Comparison of ENCODE assay signal across 8 cellular contexts in the genomic region with DNA sequence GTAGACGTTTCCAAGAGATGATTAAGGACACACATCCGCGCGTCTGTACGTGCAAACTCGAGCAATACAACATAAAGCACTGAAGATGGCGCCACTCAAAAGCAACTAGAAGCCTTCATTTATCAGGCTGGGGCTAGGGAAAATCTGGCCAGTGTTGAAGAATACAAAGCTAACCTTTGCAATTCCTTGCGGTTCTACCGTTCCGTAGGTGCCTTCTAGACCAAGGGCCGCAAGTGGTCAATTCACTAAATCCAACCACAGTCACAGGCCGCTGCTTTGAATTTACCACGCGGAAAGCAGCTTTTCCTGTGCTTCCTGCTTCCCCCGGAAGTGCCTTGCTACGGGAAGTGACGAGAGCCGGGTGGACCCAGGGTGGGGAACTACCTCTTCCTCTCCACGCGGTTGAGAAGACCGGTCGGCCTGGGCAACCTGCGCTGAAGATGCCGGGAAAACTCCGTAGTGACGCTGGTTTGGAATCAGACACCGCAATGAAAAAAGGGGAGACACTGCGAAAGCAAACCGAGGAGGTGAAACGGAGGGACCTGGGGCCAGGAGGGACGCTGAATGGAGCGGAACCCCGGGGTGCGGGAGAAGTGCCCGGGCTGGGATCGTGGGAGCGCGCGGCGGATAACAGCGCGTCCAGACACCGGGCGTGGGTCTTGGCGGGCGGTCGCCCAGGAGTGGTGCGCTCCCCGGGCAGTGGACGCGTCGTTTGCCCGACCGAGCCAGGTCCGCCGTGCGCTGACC. TPM values are rescaled to one million over a fixed set of nuclear protein-coding genes. Genes with fewer than 3 reads are reported as not detected.
DNase-seq lines count a peak whose midpoint lies in the region; ATAC-seq and TF ChIP-seq lines count a peak whose summit lies in the region.

DDX21 (plus strand) TSS at position 385 of the 747 bp plus-strand sequence; CDS start at position 441, 56 bp downstream.

- peak within 1 kb of the TSS; percentile 87 to 97 (median 92) for H3K4me3 ChIP-seq in liver (ENCODE audit: low read depth in 1 of 3, low read length in 3 of 3)

- peak within 1 kb of the TSS; percentile 98 to 99 for H3K27ac ChIP-seq in liver (ENCODE audit: low read depth in 1 of 2, low read length in 2 of 2)

- peak; percentile 95 for DNase-seq in CD1c-positive myeloid dendritic cell (ENCODE audit: extremely low spot score)
- peak; percentile 89 for DNase-seq in NCI-H748 (lab: John Stamatoyannopoulos, UW; ENCODE audit: unreplicated experiment)
- DNase-seq in activated CD4-positive, alpha-beta T cell treated with anti-CD3 and anti-CD28 coated beads, Interleukin-2, amount 50 U/mL, for 24 hours (ENCODE audit: low read depth in 1 of 2, low spot score in 1 of 2), result peak; percentile 79 to 90
- DNase-seq in dermis blood vessel endothelial cell, result peak; percentile 95
- peak; percentile 92 for DNase-seq in stimulated activated CD4-positive, alpha-beta T cell treated with anti-CD3 and anti-CD28 coated beads, Interleukin-4, amount 100 ng/mL, for 24 hours

- H3K27me3 ChIP-seq in liver (ENCODE audit: control insufficient read depth in 4 of 4, insufficient read depth in 4 of 4, low read length in 3 of 4), result no peaks in the 10 kb centered on the region

- TF ChIP-seq CTCF in liver (IDR thresholded peaks at IDR 0.05; ENCODE audit: low read depth, low read length, missing input control), result peak; percentile 24

- no peaks in the 10 kb centered on the region for H3K9me3 ChIP-seq in liver (ENCODE audit: control insufficient read depth in 4 of 4, low read length in 3 of 4)

- under 1% methylated on average over 57 of the region's 57 CpGs for WGBS in liver

- H3K36me3 ChIP-seq in liver (ENCODE audit: control insufficient read depth in 4 of 4, insufficient read depth in 3 of 4, low read depth in 1 of 4, low read length in 3 of 4), result peaks cover under 1 to 9% (median 6%) of the 10 kb centered on the region in 4 donors

- ATAC-seq in GM19372 (IDR thresholded peaks at IDR 0.05; ENCODE audit: low read depth, unreplicated experiment) (peak; percentile 74), HG03558 (IDR thresholded peaks at IDR 0.05; ENCODE audit: extremely low read depth, unreplicated experiment) (peak; percentile 49)

- peak within 1 kb of the TSS; percentile 83 to 90 for H3K9ac ChIP-seq in liver (ENCODE audit: low read depth in 1 of 2, low read length in 2 of 2)

- TF ChIP-seq RAD21 in liver (IDR thresholded peaks at IDR 0.05), result peak; percentile 57 to 58

- H3K4me1 ChIP-seq in liver (ENCODE audit: control insufficient read depth in 4 of 4, insufficient read depth in 4 of 4, low read length in 3 of 4), result peaks cover 5 to 15% (median 7%) of the 10 kb centered on the region in 4 donors

TF ChIP-seq in liver, 16 proteins besides CTCF, POLR2A, EP300 and RAD21:
- peak; percentile 99 for TF ChIP-seq MAX (IDR thresholded peaks at IDR 0.05)
- TF ChIP-seq SP1 (IDR thresholded peaks at IDR 0.05), result peak; percentile 54
- TF ChIP-seq NR2F2 (IDR thresholded peaks at IDR 0.05), result peak; percentile 30
- no peak for TF ChIP-seq FOXA2 (IDR thresholded peaks at IDR 0.05)
- TF ChIP-seq JUND (IDR thresholded peaks at IDR 0.05), result no peak
- peak; percentile 65 for TF ChIP-seq REST (IDR thresholded peaks at IDR 0.05)
- TF ChIP-seq TAF1 (conservative IDR thresholded peaks at IDR 0.05), result peak; percentile 39
- TF ChIP-seq RXRA (IDR thresholded peaks at IDR 0.05), result peak in 1 of 2 donors; percentile 8
- no peak for TF ChIP-seq ZBTB33 (IDR thresholded peaks at IDR 0.05)
- peak; percentile 86 for TF ChIP-seq YY1 (IDR thresholded peaks at IDR 0.05)
- TF ChIP-seq EGR1 (IDR thresholded peaks at IDR 0.05; ENCODE audit: low read depth in 2 of 2), result peak; percentile 76 to 95
- TF ChIP-seq FOXA1 (IDR thresholded peaks at IDR 0.05), result no peak
- peak; percentile 97 to 99 for TF ChIP-seq GABPA (IDR thresholded peaks at IDR 0.05 in 1 of 2, conservative IDR thresholded peaks at IDR 0.05 in 1 of 2)
- TF ChIP-seq ATF3 (IDR thresholded peaks at IDR 0.05), result no peak
- TF ChIP-seq HNF4A (conservative IDR thresholded peaks at IDR 0.05), result peak in 1 of 2 donors; percentile 8
- TF ChIP-seq HNF4G (IDR thresholded peaks at IDR 0.05), result no peak

RNA-seq across cellular contexts. Expression of gene DDX21, which starts in this region (rescaled TPM):
- total RNA-seq in dermis blood vessel endothelial cell (73.0 and 102 TPM in 2 replicates), liver (10 to 100 TPM; 32.3 to 38.4 TPM)
- 10 to 100 TPM; 13.9 to 20.1 TPM for polyA plus RNA-seq in liver

Comparison
In these comparisons a context has a peak if more than half of its experiments do, and no peak if none do; other contexts are left out.
1. Peak in every context shown above with its lines: DNase-seq, ATAC-seq, H3K4me3 ChIP-seq and H3K27ac ChIP-seq.